Comparison of ENCODE assay signal across 1 cellular context in genomic region chr15:68188647-68189046, GRCh38.
A peak's percentile ranks its signal among the peaks of the same experiment; 100 is the strongest.
TF ChIP-seq lines count a peak whose summit lies in the region.

No MANE protein-coding gene starts in this region.

TF ChIP-seq in GM12878, 131 proteins besides CTCF, POLR2A, EP300 and RAD21:
- TF ChIP-seq IKZF1 (conservative IDR thresholded peaks at IDR 0.05) (no peak), RUNX3 (IDR thresholded peaks at IDR 0.05; ENCODE audit: low read length) (peak; percentile 26; the same call in 1 of the 2 replicates), BACH1 (IDR thresholded peaks at IDR 0.05; ENCODE audit: borderline replicate concordance) (no peak), PML (IDR thresholded peaks at IDR 0.05; ENCODE audit: low read length) (0 out of 2 replicates have a peak, but pooled peaks have one; percentile 21), FOXM1 (IDR thresholded peaks at IDR 0.05; ENCODE audit: low read depth, low read length) (peak; percentile 33; the same call in 1 of the 2 replicates), MEF2B (IDR thresholded peaks at IDR 0.05; ENCODE audit: partially characterized antibody, poor library complexity, severe bottlenecking) (peak; percentile 41), RELB (IDR thresholded peaks at IDR 0.05; ENCODE audit: low read depth) (peak; percentile 14; the same call in 1 of the 2 replicates), ATF7 (IDR thresholded peaks at IDR 0.05; ENCODE audit: low read depth) (peak; percentile 39; the same call in 1 of the 2 replicates), RFX5 (IDR thresholded peaks at IDR 0.05; ENCODE audit: low read depth, low read length) (no peak), RAD51 (IDR thresholded peaks at IDR 0.05) (peak; percentile 55; the same call in 1 of the 2 replicates), MEF2A (IDR thresholded peaks at IDR 0.05; ENCODE audit: insufficient read depth, low read depth, low read length) (peak; percentile 65; the same call in 1 of the 2 replicates)
